ENCODE assay signal across 11 cellular contexts in genomic region chr3:71497367-71497925, GRCh38.
DNase-seq lines count a peak whose midpoint lies in the region; ATAC-seq and TF ChIP-seq lines count a peak whose summit lies in the region.
"Had no signal": no experiment of that assay in that cellular context is flagged by ENCODE, and none has a peak within 500 bp of the region (broad histone marks: within the 10 kb centered on the region; RNA-seq: fewer than 3 reads in every experiment).

No MANE protein-coding gene starts in this region.

- H3K27me3 ChIP-seq in MM.1S (replicated peaks; ENCODE audit: insufficient read depth, low read length) = no peaks in the 10 kb centered on the region

- no peak overlapping the region for H2AFZ ChIP-seq in MM.1S (ENCODE audit: low read length)

- intact Hi-C loops in activated CD8-positive, alpha-beta T cell treated with anti-CD3 and anti-CD28 coated beads for 36 hours (cut with micrococcal nuclease) = loop anchor here (10.0 kb wide), 2 partner anchors 273 to 413 kb away; no protein-coding TSS in a partner anchor

- H3K36me3 Mint-ChIP-seq in activated CD8-positive, alpha-beta T cell treated with anti-CD3 and anti-CD28 coated beads for 36 hours (ENCODE audit: low read depth) = peaks cover 33% of the 10 kb centered on the region
- H3K36me3 Mint-ChIP-seq in activated CD8-positive, alpha-beta T cell treated with anti-CD3 and anti-CD28 coated beads, Interleukin-2, amount 10 ng/mL, durations not matched to agents 7 days and 5 days (ENCODE audit: low read depth) = peaks cover 16% of the 10 kb centered on the region
- peaks cover 8% of the 10 kb centered on the region for H3K36me3 Mint-ChIP-seq in activated naive CD8-positive, alpha-beta T cell
- peaks cover 3 to 9% (median 7%) of the 10 kb centered on the region in 3 donors for H3K36me3 Mint-ChIP-seq in immature natural killer cell

- H4K20me1 ChIP-seq in MM.1S (ENCODE audit: insufficient read depth, low read length) = no peaks in the 10 kb centered on the region

- no peak for TF ChIP-seq CTCF in activated CD8-positive, alpha-beta T cell treated with anti-CD3 and anti-CD28 coated beads for 36 hours (IDR thresholded peaks at IDR 0.05)
- TF ChIP-seq CTCF in MM.1S (IDR thresholded peaks at IDR 0.05; ENCODE audit: low read length) = no peak

- no peaks in the 10 kb centered on the region for H3K27me3 Mint-ChIP-seq in activated CD8-positive, alpha-beta T cell treated with anti-CD3 and anti-CD28 coated beads for 36 hours
- H3K27me3 Mint-ChIP-seq in activated CD8-positive, alpha-beta T cell treated with anti-CD3 and anti-CD28 coated beads, Interleukin-2, amount 10 ng/mL, durations not matched to agents 7 days and 5 days (ENCODE audit: low read depth) = no peaks in the 10 kb centered on the region
- H3K27me3 Mint-ChIP-seq in activated naive CD8-positive, alpha-beta T cell = no peaks in the 10 kb centered on the region
- peaks cover 0 to 4% (median 0%) of the 10 kb centered on the region in 3 donors for H3K27me3 Mint-ChIP-seq in immature natural killer cell (ENCODE audit: low read depth in 3 of 3)

- POLR2A ChIA-PET in activated CD8-positive, alpha-beta T cell treated with anti-CD3 and anti-CD28 coated beads for 36 hours (lab: Charles Lee) = interaction anchor here (0.7 to 2.4 kb wide), 8 partner anchors 9 to 85 kb away, joined by 3 to 8 read pairs (median 5); no protein-coding TSS in a partner anchor
- POLR2A ChIA-PET in activated CD8-positive, alpha-beta T cell treated with anti-CD3 and anti-CD28 coated beads, Interleukin-2, amount 10 ng/mL, durations not matched to agents 7 days and 5 days (lab: Charles Lee) = interaction anchor here (1.3 to 5.7 kb wide), 4 partner anchors 9 to 86 kb away, joined by 3 to 27 read pairs (median 6); partner anchors contain the start of gene FOXP1

- no peaks in the 10 kb centered on the region for H3K9me3 ChIP-seq in MM.1S (replicated peaks; ENCODE audit: insufficient read depth, low read length)

- CTCF ChIA-PET in activated CD8-positive, alpha-beta T cell treated with anti-CD3 and anti-CD28 coated beads for 36 hours (lab: Charles Lee) = interaction anchor here (0.8 to 1.3 kb wide), 3 partner anchors 9 to 38 kb away, joined by 3 to 4 read pairs (median 3); no protein-coding TSS in a partner anchor
- CTCF ChIA-PET in activated CD8-positive, alpha-beta T cell treated with anti-CD3 and anti-CD28 coated beads, Interleukin-2, amount 10 ng/mL, durations not matched to agents 7 days and 5 days (lab: Charles Lee) = interaction anchor here (1.1 to 2.6 kb wide), 10 partner anchors 9 to 401 kb away, joined by 3 to 18 read pairs (median 4); no protein-coding TSS in a partner anchor

- no peak overlapping the region for H3K4me2 ChIP-seq in MM.1S (ENCODE audit: low read depth, low read length)

- peaks cover 10% of the 10 kb centered on the region for H3K9me3 Mint-ChIP-seq in activated CD8-positive, alpha-beta T cell treated with anti-CD3 and anti-CD28 coated beads for 36 hours
- no peaks in the 10 kb centered on the region for H3K9me3 Mint-ChIP-seq in activated CD8-positive, alpha-beta T cell treated with anti-CD3 and anti-CD28 coated beads, Interleukin-2, amount 10 ng/mL, durations not matched to agents 7 days and 5 days (ENCODE audit: insufficient read depth)
- no peaks in the 10 kb centered on the region for H3K9me3 Mint-ChIP-seq in activated naive CD8-positive, alpha-beta T cell (ENCODE audit: low read depth)
- no peaks in the 10 kb centered on the region for H3K9me3 Mint-ChIP-seq in immature natural killer cell

- H3K4me3 Mint-ChIP-seq in activated CD8-positive, alpha-beta T cell treated with anti-CD3 and anti-CD28 coated beads for 36 hours = no peak overlapping the region
- no peak overlapping the region for H3K4me3 Mint-ChIP-seq in activated CD8-positive, alpha-beta T cell treated with anti-CD3 and anti-CD28 coated beads, Interleukin-2, amount 10 ng/mL, durations not matched to agents 7 days and 5 days
- H3K4me3 Mint-ChIP-seq in activated naive CD8-positive, alpha-beta T cell = peak overlapping the region; percentile 78
- no peak overlapping the region for H3K4me3 Mint-ChIP-seq in immature natural killer cell

- H3F3A ChIP-seq in MM.1S (ENCODE audit: insufficient read depth, low read length) = no peaks in the 10 kb centered on the region

- no peak for ATAC-seq in activated CD8-positive, alpha-beta T cell treated with anti-CD3 and anti-CD28 coated beads for 36 hours
- no peak for ATAC-seq in activated CD8-positive, alpha-beta T cell treated with anti-CD3 and anti-CD28 coated beads, Interleukin-2, amount 10 ng/mL, durations not matched to agents 7 days and 5 days
- ATAC-seq in HG02981 (IDR thresholded peaks at IDR 0.05; ENCODE audit: unreplicated experiment) = no peak
- ATAC-seq: Panc1 had no signal

- H3K27ac Mint-ChIP-seq in activated CD8-positive, alpha-beta T cell treated with anti-CD3 and anti-CD28 coated beads for 36 hours = peak overlapping the region; percentile 95
- H3K27ac Mint-ChIP-seq in activated CD8-positive, alpha-beta T cell treated with anti-CD3 and anti-CD28 coated beads, Interleukin-2, amount 10 ng/mL, durations not matched to agents 7 days and 5 days = no peak overlapping the region
- peak overlapping the region; percentile 94 for H3K27ac Mint-ChIP-seq in activated naive CD8-positive, alpha-beta T cell
- H3K27ac Mint-ChIP-seq in immature natural killer cell = peak overlapping the region in 5 of 6 donors; percentile 9 to 92 (median 83)

- no peaks in the 10 kb centered on the region for H3K79me2 ChIP-seq in MM.1S (ENCODE audit: low read length)

- no peaks in the 10 kb centered on the region for H3K9me2 ChIP-seq in MM.1S (replicated peaks; ENCODE audit: insufficient read depth, low read length)

- no peak overlapping the region for H3K9ac ChIP-seq in MM.1S (ENCODE audit: low read length)

- DNase-seq in activated CD8-positive, alpha-beta T cell treated with anti-CD3 and anti-CD28 coated beads for 36 hours = no peak
- DNase-seq in activated CD8-positive, alpha-beta T cell treated with anti-CD3 and anti-CD28 coated beads, Interleukin-2, amount 10 ng/mL, durations not matched to agents 7 days and 5 days = no peak
- DNase-seq in immature natural killer cell (no peak), substantia nigra (lab: John Stamatoyannopoulos, UW) (no peak), NCI-H128 (lab: John Stamatoyannopoulos, UW; ENCODE audit: unreplicated experiment) (no peak), MM.1S (no peak)
- DNase-seq: NCI-H187 treated with DMSO at 0.1 percent for 48 hours; stimulated activated CD4-positive, alpha-beta T cell treated with anti-CD3 and anti-CD28 coated beads, Interleukin-2, amount 100 ng/mL, for 24 hours had no signal

- H3K36me3 ChIP-seq in MM.1S (replicated peaks; ENCODE audit: insufficient read depth, low read length) = no peaks in the 10 kb centered on the region

- peak overlapping the region; percentile 78 for H3K27ac ChIP-seq in substantia nigra (ENCODE audit: low read depth, low read length, poor library complexity, severe bottlenecking)
- no peak overlapping the region for H3K27ac ChIP-seq in MM.1S (ENCODE audit: low read length)

- H3K4me3 ChIP-seq in MM.1S (ENCODE audit: low read length) = no peak overlapping the region

- peaks cover 81% of the 10 kb centered on the region for H3K4me1 Mint-ChIP-seq in activated CD8-positive, alpha-beta T cell treated with anti-CD3 and anti-CD28 coated beads for 36 hours (ENCODE audit: low read depth)
- H3K4me1 Mint-ChIP-seq in activated CD8-positive, alpha-beta T cell treated with anti-CD3 and anti-CD28 coated beads, Interleukin-2, amount 10 ng/mL, durations not matched to agents 7 days and 5 days (ENCODE audit: low read depth) = peaks cover 66% of the 10 kb centered on the region
- H3K4me1 Mint-ChIP-seq in activated naive CD8-positive, alpha-beta T cell (ENCODE audit: low read depth) = peaks cover 87% of the 10 kb centered on the region
- peaks cover 54 to 71% of the 10 kb centered on the region in 2 donors for H3K4me1 Mint-ChIP-seq in immature natural killer cell

- no peaks in the 10 kb centered on the region for H3K4me1 ChIP-seq in MM.1S (ENCODE audit: low read length)
